Comparison of ENCODE assay signal across 7 cellular contexts in the genomic region with DNA sequence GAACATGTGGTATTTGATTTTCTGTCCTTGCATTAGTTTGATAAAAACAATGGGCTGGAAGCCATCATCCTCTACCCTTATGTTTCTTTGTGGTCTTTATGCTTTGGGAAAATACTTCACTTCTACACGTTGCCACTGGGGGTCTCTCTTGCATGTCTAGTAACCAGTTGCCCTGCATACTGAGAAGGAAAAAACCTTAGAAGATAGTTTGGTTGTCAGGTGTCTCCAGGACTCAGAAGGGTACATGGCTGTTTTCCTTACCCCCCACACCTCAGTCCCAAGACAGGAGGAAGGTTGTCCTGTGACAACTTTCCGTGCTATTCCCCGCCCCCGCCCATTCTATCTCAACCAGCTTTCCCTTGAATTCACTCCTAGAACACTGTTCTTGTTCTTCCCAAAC.
A peak's percentile ranks its signal among the peaks of the same experiment; 100 is the strongest.
DNase-seq lines count a peak whose midpoint lies in the region; ATAC-seq, FAIRE-seq and TF ChIP-seq lines count a peak whose summit lies in the region.

No MANE protein-coding gene starts in this region.

- peak; percentile 46 for DNase-seq in KBM-7
- DNase-seq in bronchial epithelial cell (ENCODE audit: low read depth), result peak; percentile 2
- no peak for DNase-seq in progenitor cell of endocrine pancreas (ENCODE audit: low spot score, unreplicated experiment)
- DNase-seq in aorta, result no peak
- DNase-seq in activated CD4-positive, alpha-beta memory T cell treated with anti-CD3 and anti-CD28 coated beads for 36 hours, result no peak

- H3K4me3 ChIP-seq in bronchial epithelial cell (ENCODE audit: low read depth, low read length) (no peak overlapping the region), aorta (ENCODE audit: low read length in 2 of 2) (no peak overlapping the region)

- no peaks in the 10 kb centered on the region for H3K9me3 ChIP-seq in aorta (ENCODE audit: control insufficient read depth, low read length)

- TF ChIP-seq CTCF in bronchial epithelial cell (IDR thresholded peaks at IDR 0.05; ENCODE audit: insufficient read depth, low read length, severe bottlenecking) (peak; percentile 27), progenitor cell of endocrine pancreas (IDR thresholded peaks at IDR 0.05; ENCODE audit: unreplicated experiment) (peak; percentile 48)

- no peaks in the 10 kb centered on the region for H3K4me1 Mint-ChIP-seq in progenitor cell of endocrine pancreas (ENCODE audit: low read depth)
- no peaks in the 10 kb centered on the region for H3K4me1 Mint-ChIP-seq in stimulated activated memory B cell treated with anti-CD40 and anti-IgM and Interleukin-4, amounts not matched to agents 10 μg/mL and 1 μg/mL and 100 μg/mL, for 72 hours
- H3K4me1 Mint-ChIP-seq in activated CD4-positive, alpha-beta memory T cell treated with anti-CD3 and anti-CD28 coated beads for 36 hours (ENCODE audit: low read depth), result no peaks in the 10 kb centered on the region

- POLR2A ChIA-PET in activated CD4-positive, alpha-beta memory T cell treated with anti-CD3 and anti-CD28 coated beads for 36 hours (lab: Charles Lee), result no interaction called here

- peak; percentile 40 for FAIRE-seq in bronchial epithelial cell (lab: Jason Lieb, UNC)

- ATAC-seq in GM18868 (IDR thresholded peaks at IDR 0.05; ENCODE audit: unreplicated experiment) (peak; percentile 76), aorta (ENCODE audit: low FRiP score) (no peak)
- ATAC-seq in stimulated activated memory B cell treated with anti-CD40 and anti-IgM and Interleukin-4, amounts not matched to agents 10 μg/mL and 1 μg/mL and 100 μg/mL, for 72 hours, result no peak

- H3K27me3 ChIP-seq in bronchial epithelial cell (ENCODE audit: control insufficient read depth, insufficient read depth, low read length) (no peaks in the 10 kb centered on the region), aorta (ENCODE audit: control insufficient read depth in 1 of 2, insufficient read depth in 2 of 2, low read length in 1 of 2) (no peaks in the 10 kb centered on the region)

- H3K27me3 Mint-ChIP-seq in progenitor cell of endocrine pancreas, result no peaks in the 10 kb centered on the region
- no peaks in the 10 kb centered on the region for H3K27me3 Mint-ChIP-seq in stimulated activated memory B cell treated with anti-CD40 and anti-IgM and Interleukin-4, amounts not matched to agents 10 μg/mL and 1 μg/mL and 100 μg/mL, for 72 hours
- no peaks in the 10 kb centered on the region for H3K27me3 Mint-ChIP-seq in activated CD4-positive, alpha-beta memory T cell treated with anti-CD3 and anti-CD28 coated beads for 36 hours

- no peak overlapping the region for H3K27ac ChIP-seq in aorta (ENCODE audit: low read depth in 1 of 2, low read length in 2 of 2)

- H3K4me1 ChIP-seq in aorta (ENCODE audit: control insufficient read depth in 1 of 2, insufficient read depth in 2 of 2, low read length in 2 of 2), result no peaks in the 10 kb centered on the region

- CTCF ChIA-PET in activated CD4-positive, alpha-beta memory T cell treated with anti-CD3 and anti-CD28 coated beads for 36 hours (lab: Charles Lee), result no interaction called here

- H3K36me3 ChIP-seq in bronchial epithelial cell (ENCODE audit: control insufficient read depth, insufficient read depth, low read length), result no peaks in the 10 kb centered on the region
- no peaks in the 10 kb centered on the region for H3K36me3 ChIP-seq in aorta (ENCODE audit: control insufficient read depth in 1 of 2, insufficient read depth in 2 of 2, low read length in 1 of 2)

- no peak overlapping the region for H3K4me3 Mint-ChIP-seq in progenitor cell of endocrine pancreas (ENCODE audit: low read depth)
- no peak overlapping the region for H3K4me3 Mint-ChIP-seq in stimulated activated memory B cell treated with anti-CD40 and anti-IgM and Interleukin-4, amounts not matched to agents 10 μg/mL and 1 μg/mL and 100 μg/mL, for 72 hours
- no peak overlapping the region for H3K4me3 Mint-ChIP-seq in activated CD4-positive, alpha-beta memory T cell treated with anti-CD3 and anti-CD28 coated beads for 36 hours

- H3K27ac Mint-ChIP-seq in progenitor cell of endocrine pancreas, result no peak overlapping the region
- no peak overlapping the region for H3K27ac Mint-ChIP-seq in stimulated activated memory B cell treated with anti-CD40 and anti-IgM and Interleukin-4, amounts not matched to agents 10 μg/mL and 1 μg/mL and 100 μg/mL, for 72 hours
- no peak overlapping the region for H3K27ac Mint-ChIP-seq in activated CD4-positive, alpha-beta memory T cell treated with anti-CD3 and anti-CD28 coated beads for 36 hours

- peaks cover 21% of the 10 kb centered on the region for H3K9me3 Mint-ChIP-seq in progenitor cell of endocrine pancreas (ENCODE audit: low read depth)
- no peaks in the 10 kb centered on the region for H3K9me3 Mint-ChIP-seq in stimulated activated memory B cell treated with anti-CD40 and anti-IgM and Interleukin-4, amounts not matched to agents 10 μg/mL and 1 μg/mL and 100 μg/mL, for 72 hours
- H3K9me3 Mint-ChIP-seq in activated CD4-positive, alpha-beta memory T cell treated with anti-CD3 and anti-CD28 coated beads for 36 hours, result no peaks in the 10 kb centered on the region

- H3K36me3 Mint-ChIP-seq in progenitor cell of endocrine pancreas (ENCODE audit: insufficient read depth), result no peaks in the 10 kb centered on the region
- no peaks in the 10 kb centered on the region for H3K36me3 Mint-ChIP-seq in stimulated activated memory B cell treated with anti-CD40 and anti-IgM and Interleukin-4, amounts not matched to agents 10 μg/mL and 1 μg/mL and 100 μg/mL, for 72 hours
- H3K36me3 Mint-ChIP-seq in activated CD4-positive, alpha-beta memory T cell treated with anti-CD3 and anti-CD28 coated beads for 36 hours, result no peaks in the 10 kb centered on the region

- 36 to 54% methylated on average over 4 of the region's 4 CpGs for WGBS in aorta, 2 donors

- in situ Hi-C loops in KBM-7 (cut with MboI; ENCODE audit: low pct_unique_long_range_greater_than_20kb, low sequenced_read_pairs), result loop anchor here (25.0 kb wide), 1 partner anchor 653 kb away; no protein-coding TSS in a partner anchor

- intact Hi-C loops in aorta (cut with DNase I), result loop anchor here in 1 of 2 donors (5.0 kb wide), 1 partner anchor 313 kb away; no protein-coding TSS in a partner anchor
- intact Hi-C loops in activated CD4-positive, alpha-beta memory T cell treated with anti-CD3 and anti-CD28 coated beads for 36 hours (cut with micrococcal nuclease), result no loop called here

Comparison
In these comparisons a context has a peak if more than half of its experiments do, and no peak if none do; other contexts are left out.
1. DNase-seq: peak in KBM-7 (single experiment) and bronchial epithelial cell (single experiment); none in progenitor cell of endocrine pancreas (single experiment), aorta (0 of 2) and activated CD4-positive, alpha-beta memory T cell treated with anti-CD3 and anti-CD28 coated beads for 36 hours (single experiment).